In the genomic region with DNA sequence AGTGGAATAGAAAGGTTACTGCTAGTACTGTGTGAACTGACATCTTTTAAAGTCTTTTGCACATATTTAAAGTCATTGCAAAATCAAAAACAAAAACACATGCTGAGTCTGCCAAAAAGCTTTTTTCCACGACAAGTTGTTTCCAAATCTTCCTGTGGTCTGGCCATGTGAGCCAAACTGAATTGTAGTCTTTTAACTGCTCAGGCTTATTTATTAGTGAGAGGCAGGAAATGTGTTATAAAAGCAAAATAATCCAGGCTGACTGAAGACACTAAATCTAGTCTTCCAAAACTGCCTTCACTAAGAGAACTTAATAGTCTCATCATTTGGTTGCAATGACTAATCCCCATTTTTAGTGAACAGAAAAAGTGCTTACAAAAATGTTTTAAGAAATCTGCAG, we compare ENCODE assay signal across 1 cellular context.
TF ChIP-seq lines count a peak whose summit lies in the region.

No MANE protein-coding gene starts in this region.

TF ChIP-seq in HepG2, 621 proteins besides CTCF, POLR2A, EP300 and RAD21:
- TF ChIP-seq PHF20 (CRISPR knock-in tag; IDR thresholded peaks at IDR 0.05) (no peak), ZNF704 (CRISPR knock-in tag; IDR thresholded peaks at IDR 0.05; ENCODE audit: borderline replicate concordance) (no peak), GATAD2A (CRISPR knock-in tag; IDR thresholded peaks at IDR 0.05) (no peak), MAFF (IDR thresholded peaks at IDR 0.05; ENCODE audit: low read depth, low read length) (0 out of 2 replicates have a peak, but pooled peaks have one; percentile 1)
